17 cellular contexts compared by ENCODE assay signal in genomic region chr19:1151037-1151716, GRCh38. TPM values are rescaled to one million over a fixed set of nuclear protein-coding genes. Genes with fewer than 3 reads are reported as not detected.
A peak's percentile ranks its signal among the peaks of the same experiment; 100 is the strongest.
DNase-seq lines count a peak whose midpoint lies in the region; ATAC-seq, FAIRE-seq and TF ChIP-seq lines count a peak whose summit lies in the region.
"Had no signal": no experiment of that assay in that cellular context is flagged by ENCODE, and none has a peak within 500 bp of the region (broad histone marks: within the 10 kb centered on the region; RNA-seq: fewer than 3 reads in every experiment).

No MANE protein-coding gene starts in this region.

- no peak overlapping the region for H3K27ac ChIP-seq in H1 (ENCODE audit: low read depth, low read length)
- peak overlapping the region; percentile 93 for H3K27ac ChIP-seq in skeletal muscle tissue (ENCODE audit: low read depth, low read length)

- TF ChIP-seq CTCF in H1 (IDR thresholded peaks at IDR 0.05; ENCODE audit: control extremely low read depth in 1 of 3, insufficient read depth in 1 of 3, low read depth in 1 of 3, low read length in 3 of 3) (no peak), Caco-2 (IDR thresholded peaks at IDR 0.05; ENCODE audit: insufficient read depth in 1 of 2, low read depth in 1 of 2, low read length in 1 of 2, severe bottlenecking in 1 of 2, unreplicated experiment in 1 of 2) (no peak)

- H3K4me1 ChIP-seq in H1 (replicated peaks in 1 of 4; ENCODE audit: control insufficient read depth in 3 of 4, insufficient read depth in 4 of 4, low read length in 3 of 4) (peaks cover 0 to 10% (median 5%) of the 10 kb centered on the region in 4 experiments; a peak in 5 of 7 replicates), skeletal muscle tissue (ENCODE audit: control insufficient read depth in 3 of 3, insufficient read depth in 3 of 3, low read length in 3 of 3) (peaks cover 31 to 42% (median 42%) of the 10 kb centered on the region in 3 donors), Caco-2 (no peaks in the 10 kb centered on the region)

- no peak overlapping the region for H4K5ac ChIP-seq in H1 (ENCODE audit: insufficient read length, low read depth, low read length)

- no peak for TF ChIP-seq POLR2A in H1 (IDR thresholded peaks at IDR 0.05; ENCODE audit: control extremely low read depth in 1 of 2, low read depth in 2 of 2, low read length in 2 of 2)

- no peak overlapping the region for H2AK5ac ChIP-seq in H1 (ENCODE audit: low read depth, low read length)

- peaks cover 0 to 10% of the 10 kb centered on the region in 2 experiments for H4K20me1 ChIP-seq in H1 (replicated peaks in 1 of 2; ENCODE audit: control insufficient read depth in 1 of 2, insufficient read depth in 2 of 2, low read length in 2 of 2)

- peaks cover 6% of the 10 kb centered on the region for H3K79me1 ChIP-seq in H1 (ENCODE audit: low read depth, low read length)

- no peak overlapping the region for H2BK5ac ChIP-seq in H1 (ENCODE audit: low read depth, low read length)

- no peak overlapping the region for H3K23ac ChIP-seq in H1 (ENCODE audit: insufficient read length)

- TF ChIP-seq RAD21 in H1 (IDR thresholded peaks at IDR 0.05 in 1 of 2, conservative IDR thresholded peaks at IDR 0.05 in 1 of 2; ENCODE audit: low read depth in 2 of 2, low read length in 2 of 2) = no peak

- H3K4me3 ChIP-seq in H1 (ENCODE audit: extremely low read depth in 1 of 4, insufficient read depth in 2 of 4, low read depth in 3 of 4, low read length in 4 of 4) = no peak overlapping the region
- H3K4me3 ChIP-seq in skeletal muscle tissue (ENCODE audit: low read length in 3 of 3) = peak overlapping the region in 1 of 3 donors; percentile 70
- H3K4me3 ChIP-seq in Caco-2 (ENCODE audit: low read depth, low read length) = no peak overlapping the region

- no peak overlapping the region for H2BK12ac ChIP-seq in H1 (ENCODE audit: low read depth, low read length)

- CTCF ChIA-PET in H1 (lab: Charles Lee; ENCODE audit: partially characterized antibody) (interaction anchor here (0.8 to 1.1 kb wide), 2 partner anchors 70 to 71 kb away, joined by 3 read pairs; no protein-coding TSS in a partner anchor), Caco-2 (lab: Charles Lee) (no interaction called here)

- BruUV-seq in Caco-2 (replicated peaks; lab: Mats Ljungman, UMichigan) = no TSS peak

- H3K4me3 Mint-ChIP-seq in Caco-2 (ENCODE audit: unreplicated experiment) = no peak overlapping the region
- H3K4me3 Mint-ChIP-seq: activated CD4-positive, alpha-beta memory T cell treated with anti-CD3 and anti-CD28 coated beads, Interleukin-2, amount 10 ng/mL, durations not matched to agents 7 days and 5 days; activated T-helper 1 cell treated with anti-CD3 and anti-CD28 coated beads, Interleukin-12 subunit alpha, Interleukin-12 subunit beta, Interleukin-2, Interleukin-4 antibody, amounts not matched to agents 30 ng/mL and 10 ng/mL and 1 ng/mL, durations not matched to agents 14 hours and 24 hours and 36 hours; CD8-positive, alpha-beta memory T cell; endodermal cell had no signal

- H4K8ac ChIP-seq in H1 (ENCODE audit: extremely low read depth, insufficient read depth, low read length) = peak overlapping the region; percentile 25; the same call in 1 of the 2 replicates

- H3K27ac Mint-ChIP-seq in Caco-2 (ENCODE audit: unreplicated experiment) = no peak overlapping the region
- H3K27ac Mint-ChIP-seq: activated CD4-positive, alpha-beta memory T cell treated with anti-CD3 and anti-CD28 coated beads, Interleukin-2, amount 10 ng/mL, durations not matched to agents 7 days and 5 days; activated T-helper 1 cell treated with anti-CD3 and anti-CD28 coated beads, Interleukin-12 subunit alpha, Interleukin-12 subunit beta, Interleukin-2, Interleukin-4 antibody, amounts not matched to agents 30 ng/mL and 10 ng/mL and 1 ng/mL, durations not matched to agents 14 hours and 24 hours and 36 hours; CD8-positive, alpha-beta memory T cell; endodermal cell had no signal

- H3K9me3 ChIP-seq in H1 (ENCODE audit: insufficient read depth in 2 of 2, low read depth in 1 of 2, low read length in 1 of 2) (no peaks in the 10 kb centered on the region), skeletal muscle tissue (ENCODE audit: control insufficient read depth in 3 of 3, low read length in 3 of 3) (no peaks in the 10 kb centered on the region), Caco-2 (no peaks in the 10 kb centered on the region)

- no peaks in the 10 kb centered on the region for H3K4me1 Mint-ChIP-seq in Caco-2 (ENCODE audit: low read depth, unreplicated experiment)
- H3K4me1 Mint-ChIP-seq: endodermal cell had no signal

- intact Hi-C loops in left ventricle myocardium superior (cut with micrococcal nuclease) = no loop called here
- intact Hi-C loops in Right ventricle myocardium inferior (cut with DNase I) = no loop called here
- intact Hi-C loops in Caco-2 (cut with micrococcal nuclease; ENCODE audit: unreplicated experiment) = no loop called here

- no peak overlapping the region for H2BK120ac ChIP-seq in H1 (replicated peaks; ENCODE audit: low read depth, low read length)

- WGBS in H1 (ENCODE audit: extremely low coverage in 1 of 2, insufficient coverage in 1 of 2, insufficient read length in 1 of 2, insufficient replicate concordance in 2 of 2, low coverage in 1 of 2, low lambda C conversion rate in 2 of 2, missing lambda C conversion rate in 1 of 2), 2 experiments = 95% methylated on average over 12 of the region's 12 CpGs; no CpG with 5 or more reads in 1 of the 2 experiments

- FAIRE-seq in H1 (lab: Jason Lieb, UNC) = no peak
- FAIRE-seq: HTR-8/SVneo had no signal

- DNase-seq in left ventricle myocardium superior (peak; percentile 36), Right ventricle myocardium inferior (ENCODE audit: missing footprints) (no peak), H1 (ENCODE audit: low read depth in 1 of 2, low spot score in 2 of 2) (no peak), Caco-2 (no peak), SIG-M5 (lab: John Stamatoyannopoulos, UW) (no peak), NCI-H1105 treated with DMSO at 0.1 percent for 48 hours (lab: John Stamatoyannopoulos, UW) (no peak)
- DNase-seq in stimulated activated CD8-positive, alpha-beta memory T cell treated with anti-CD3 and anti-CD28 coated beads, Interleukin-4, amount 100 ng/mL, for 48 hours = no peak
- DNase-seq: activated CD4-positive, alpha-beta memory T cell treated with anti-CD3 and anti-CD28 coated beads, Interleukin-2, amount 10 ng/mL, durations not matched to agents 7 days and 5 days; CD8-positive, alpha-beta memory T cell; endodermal cell; foreskin fibroblast; NCI-H1417 treated with DMSO at 0.1 percent for 48 hours; NCI-H2171 treated with DMSO at 0.1 percent for 48 hours; stimulated activated CD4-positive, alpha-beta T cell treated with anti-CD3 and anti-CD28 coated beads, Interleukin-4, amount 100 ng/mL, for 24 hours had no signal

- H3K56ac ChIP-seq in H1 (replicated peaks; ENCODE audit: insufficient read length, low read depth, low read length) = no peak overlapping the region

- H3K4me2 ChIP-seq in H1 (ENCODE audit: insufficient read depth in 1 of 2, low read depth in 2 of 2, low read length in 2 of 2) = no peak overlapping the region

- no peak overlapping the region for H3K4ac ChIP-seq in H1 (replicated peaks; ENCODE audit: insufficient read length, low read depth, low read length)

- ATAC-seq in left ventricle myocardium superior = no peak
- no peak for ATAC-seq in Right ventricle myocardium inferior

- H3K14ac ChIP-seq in H1 (ENCODE audit: insufficient read length) = no peak overlapping the region

- H3K36me3 Mint-ChIP-seq in Caco-2 (ENCODE audit: insufficient read depth, unreplicated experiment) = peaks cover 28% of the 10 kb centered on the region

- no peak overlapping the region for H2BK15ac ChIP-seq in H1 (ENCODE audit: low read length)

- TF ChIP-seq EP300 in H1 (IDR thresholded peaks at IDR 0.05; ENCODE audit: borderline replicate concordance in 1 of 2, low read depth in 2 of 2, low read length in 2 of 2) = no peak

- no peaks in the 10 kb centered on the region for H3K23me2 ChIP-seq in H1 (ENCODE audit: low read depth, low read length)

- H3K27me3 Mint-ChIP-seq in Caco-2 (ENCODE audit: insufficient read depth, unreplicated experiment) = no peaks in the 10 kb centered on the region
- H3K27me3 Mint-ChIP-seq: activated CD4-positive, alpha-beta memory T cell treated with anti-CD3 and anti-CD28 coated beads, Interleukin-2, amount 10 ng/mL, durations not matched to agents 7 days and 5 days; CD8-positive, alpha-beta memory T cell had no signal

- 0 out of 4 replicates have a peak, but pooled peaks cover 0 to under 1% of the 10 kb centered on the region in 2 experiments for H3K79me2 ChIP-seq in H1 (ENCODE audit: control insufficient read depth in 1 of 2, insufficient read depth in 2 of 2, low read length in 2 of 2)

- no peak overlapping the region for H3K9ac ChIP-seq in H1 (replicated peaks in 1 of 4; ENCODE audit: extremely low read depth in 1 of 4, low read depth in 3 of 4, low read length in 3 of 4)
- H3K9ac ChIP-seq in skeletal muscle tissue (ENCODE audit: low read depth in 1 of 3, low read length in 3 of 3) = peak overlapping the region in 2 of 3 donors; percentile 77 to 85

- H2BK20ac ChIP-seq in H1 (ENCODE audit: low read length) = no peak overlapping the region

- no peak overlapping the region for H4K91ac ChIP-seq in H1 (replicated peaks; ENCODE audit: insufficient read length, low read length)

- H3K9me3 Mint-ChIP-seq in Caco-2 (ENCODE audit: unreplicated experiment) = no peaks in the 10 kb centered on the region
- H3K9me3 Mint-ChIP-seq: activated CD4-positive, alpha-beta memory T cell treated with anti-CD3 and anti-CD28 coated beads, Interleukin-2, amount 10 ng/mL, durations not matched to agents 7 days and 5 days; activated T-helper 1 cell treated with anti-CD3 and anti-CD28 coated beads, Interleukin-12 subunit alpha, Interleukin-12 subunit beta, Interleukin-2, Interleukin-4 antibody, amounts not matched to agents 30 ng/mL and 10 ng/mL and 1 ng/mL, durations not matched to agents 14 hours and 24 hours and 36 hours; CD8-positive, alpha-beta memory T cell; endodermal cell had no signal

- POLR2A ChIA-PET in H1 (lab: Charles Lee; ENCODE audit: partially characterized antibody) (interaction anchor here (1.1 kb wide), 1 partner anchor 26 kb away, joined by 3 read pairs; no protein-coding TSS in a partner anchor), Caco-2 (lab: Charles Lee) (no interaction called here)

- no peak overlapping the region for H2AFZ ChIP-seq in H1 (ENCODE audit: low read length)

- H3K27me3 ChIP-seq in H1 (replicated peaks in 1 of 4; ENCODE audit: control insufficient read depth in 3 of 4, extremely low read depth in 1 of 4, insufficient read depth in 3 of 4, low read length in 3 of 4) (no peaks in the 10 kb centered on the region), skeletal muscle tissue (ENCODE audit: control insufficient read depth in 3 of 3, insufficient read depth in 3 of 3, low read length in 3 of 3) (no peaks in the 10 kb centered on the region), Caco-2 (replicated peaks; ENCODE audit: control insufficient read depth, insufficient read depth, low read length) (no peaks in the 10 kb centered on the region)

- H3K18ac ChIP-seq in H1 (ENCODE audit: extremely low read depth, low read length) = no peak overlapping the region

- H3K36me3 ChIP-seq in H1 (ENCODE audit: control insufficient read depth in 2 of 4, insufficient read depth in 4 of 4, low read length in 3 of 4) (peaks cover 0 to 16% (median 0%) of the 10 kb centered on the region in 4 experiments; a peak in 1 of 8 replicates), skeletal muscle tissue (ENCODE audit: control insufficient read depth in 3 of 3, insufficient read depth in 3 of 3, low read length in 3 of 3) (peaks cover 0 to 8% (median 5%) of the 10 kb centered on the region in 3 donors), Caco-2 (ENCODE audit: control insufficient read depth, insufficient read depth, low read length) (peaks cover 2% of the 10 kb centered on the region; the same call in 1 of the 2 replicates)

RNA-seq across cellular contexts. Expression of gene SBNO2, which starts 22.9 kb away (rescaled TPM):
- total RNA-seq in left ventricle myocardium superior = 18.7 TPM
- total RNA-seq in Right ventricle myocardium inferior = 14.7 TPM
- 31.4 and 37.4 TPM in 2 replicates for total RNA-seq in H1 (2021; fragmentation: NEBNext Ultra II Directional; extraction: Animal tissue kit (Norgen Biotek cat#: 25700))
- 12.2 and 21.3 TPM in 2 replicates for polyA plus RNA-seq in H1 (2011; rRNA removed)
- 12.8 TPM for polyA plus RNA-seq in H1 (2011; cell fraction: cytosol; rRNA removed)
- 67.3 TPM for polyA plus RNA-seq in H1 (2011; cell fraction: nucleus; rRNA removed)
- 21.4 to 33.6 TPM (median 24.5 TPM) in 4 replicates for polyA plus RNA-seq in H1 (2012, experiment 1 of 2)
- polyA plus RNA-seq in H1 (2012, experiment 2 of 2) = 13.6 TPM
- polyA plus RNA-seq in H1 (2013, experiment 1 of 2) = 16.0 TPM
- polyA plus RNA-seq in H1 (2013, experiment 2 of 2) = 14.4 TPM
- polyA minus RNA-seq in H1 (2011; rRNA and poly(A)+ RNA removed) = 10.0 and 10.6 TPM in 2 replicates
- polyA minus RNA-seq in H1 (2011; cell fraction: cytosol; rRNA and poly(A)+ RNA removed) = 23.1 TPM
- 23.4 TPM for polyA minus RNA-seq in H1 (2011; cell fraction: nucleus; rRNA and poly(A)+ RNA removed)
- 10.4 TPM for total RNA-seq in skeletal muscle tissue
- 37.3 and 41.2 TPM in 2 replicates for total RNA-seq in Caco-2 (2022)

RNA-seq across cellular contexts. Expression of gene GPX4, which starts 47.4 kb away (rescaled TPM):
- total RNA-seq in left ventricle myocardium superior (337 TPM), Right ventricle myocardium inferior (361 TPM), skeletal muscle tissue (139 TPM), Caco-2 (2022) (500 and 546 TPM in 2 replicates)
- total RNA-seq in H1 (2021; fragmentation: NEBNext Ultra II Directional; extraction: Animal tissue kit (Norgen Biotek cat#: 25700)) = 342 and 355 TPM in 2 replicates
- 693 and 947 TPM in 2 replicates for polyA plus RNA-seq in H1 (2011; rRNA removed)
- polyA plus RNA-seq in H1 (2011; cell fraction: cytosol; rRNA removed) = 779 TPM
- polyA plus RNA-seq in H1 (2011; cell fraction: nucleus; rRNA removed) = 730 TPM
- 475 to 711 TPM (median 640 TPM) in 4 replicates for polyA plus RNA-seq in H1 (2012, experiment 1 of 2)
- 958 TPM for polyA plus RNA-seq in H1 (2012, experiment 2 of 2)
- polyA plus RNA-seq in H1 (2013, experiment 1 of 2) = 575 TPM
- polyA plus RNA-seq in H1 (2013, experiment 2 of 2) = 562 TPM
- polyA minus RNA-seq in H1 (2011; rRNA and poly(A)+ RNA removed) = 186 and 191 TPM in 2 replicates
- 297 TPM for polyA minus RNA-seq in H1 (2011; cell fraction: cytosol; rRNA and poly(A)+ RNA removed)
- polyA minus RNA-seq in H1 (2011; cell fraction: nucleus; rRNA and poly(A)+ RNA removed) = 155 TPM

RNA-seq across cellular contexts. Expression of gene STK11, which starts 54.4 kb away (rescaled TPM):
- 66.2 TPM for total RNA-seq in left ventricle myocardium superior
- total RNA-seq in Right ventricle myocardium inferior = 49.9 TPM
- 70.7 and 75.2 TPM in 2 replicates for total RNA-seq in H1 (2021; fragmentation: NEBNext Ultra II Directional; extraction: Animal tissue kit (Norgen Biotek cat#: 25700))
- polyA plus RNA-seq in H1 (2011; rRNA removed) = 45.3 and 71.0 TPM in 2 replicates
- 71.1 TPM for polyA plus RNA-seq in H1 (2011; cell fraction: cytosol; rRNA removed)
- 143 TPM for polyA plus RNA-seq in H1 (2011; cell fraction: nucleus; rRNA removed)
- 58.3 to 76.3 TPM (median 64.8 TPM) in 4 replicates for polyA plus RNA-seq in H1 (2012, experiment 1 of 2)
- 55.4 TPM for polyA plus RNA-seq in H1 (2012, experiment 2 of 2)
- polyA plus RNA-seq in H1 (2013, experiment 1 of 2) = 44.0 TPM
- polyA plus RNA-seq in H1 (2013, experiment 2 of 2) = 41.8 TPM
- polyA minus RNA-seq in H1 (2011; rRNA and poly(A)+ RNA removed) = 22.4 and 26.9 TPM in 2 replicates
- 44.5 TPM for polyA minus RNA-seq in H1 (2011; cell fraction: cytosol; rRNA and poly(A)+ RNA removed)
- 46.0 TPM for polyA minus RNA-seq in H1 (2011; cell fraction: nucleus; rRNA and poly(A)+ RNA removed)
- 51.7 TPM for total RNA-seq in skeletal muscle tissue
- total RNA-seq in Caco-2 (2022) = 56.7 and 58.1 TPM in 2 replicates

RNA-seq across cellular contexts. Expression of gene POLR2E, which starts 56.0 kb away (rescaled TPM):
- total RNA-seq in left ventricle myocardium superior (148 TPM), Right ventricle myocardium inferior (142 TPM), skeletal muscle tissue (39.1 TPM), Caco-2 (2022) (264 and 272 TPM in 2 replicates)
- 274 and 281 TPM in 2 replicates for total RNA-seq in H1 (2021; fragmentation: NEBNext Ultra II Directional; extraction: Animal tissue kit (Norgen Biotek cat#: 25700))
- polyA plus RNA-seq in H1 (2011; rRNA removed) = 381 and 483 TPM in 2 replicates
- 378 TPM for polyA plus RNA-seq in H1 (2011; cell fraction: cytosol; rRNA removed)
- polyA plus RNA-seq in H1 (2011; cell fraction: nucleus; rRNA removed) = 283 TPM
- 286 to 416 TPM (median 379 TPM) in 4 replicates for polyA plus RNA-seq in H1 (2012, experiment 1 of 2)
- 296 TPM for polyA plus RNA-seq in H1 (2012, experiment 2 of 2)
- 195 TPM for polyA plus RNA-seq in H1 (2013, experiment 1 of 2)
- polyA plus RNA-seq in H1 (2013, experiment 2 of 2) = 204 TPM
- polyA minus RNA-seq in H1 (2011; rRNA and poly(A)+ RNA removed) = 110 and 140 TPM in 2 replicates
- polyA minus RNA-seq in H1 (2011; cell fraction: cytosol; rRNA and poly(A)+ RNA removed) = 128 TPM
- polyA minus RNA-seq in H1 (2011; cell fraction: nucleus; rRNA and poly(A)+ RNA removed) = 125 TPM

Comparison
In these comparisons a context has a peak if more than half of its experiments do, and no peak if none do; other contexts are left out.
1. H3K9ac ChIP-seq: peak in skeletal muscle tissue (2 of 3); none in H1 (0 of 4).